ENCODE assay signal across 1 cellular context in the genomic region with DNA sequence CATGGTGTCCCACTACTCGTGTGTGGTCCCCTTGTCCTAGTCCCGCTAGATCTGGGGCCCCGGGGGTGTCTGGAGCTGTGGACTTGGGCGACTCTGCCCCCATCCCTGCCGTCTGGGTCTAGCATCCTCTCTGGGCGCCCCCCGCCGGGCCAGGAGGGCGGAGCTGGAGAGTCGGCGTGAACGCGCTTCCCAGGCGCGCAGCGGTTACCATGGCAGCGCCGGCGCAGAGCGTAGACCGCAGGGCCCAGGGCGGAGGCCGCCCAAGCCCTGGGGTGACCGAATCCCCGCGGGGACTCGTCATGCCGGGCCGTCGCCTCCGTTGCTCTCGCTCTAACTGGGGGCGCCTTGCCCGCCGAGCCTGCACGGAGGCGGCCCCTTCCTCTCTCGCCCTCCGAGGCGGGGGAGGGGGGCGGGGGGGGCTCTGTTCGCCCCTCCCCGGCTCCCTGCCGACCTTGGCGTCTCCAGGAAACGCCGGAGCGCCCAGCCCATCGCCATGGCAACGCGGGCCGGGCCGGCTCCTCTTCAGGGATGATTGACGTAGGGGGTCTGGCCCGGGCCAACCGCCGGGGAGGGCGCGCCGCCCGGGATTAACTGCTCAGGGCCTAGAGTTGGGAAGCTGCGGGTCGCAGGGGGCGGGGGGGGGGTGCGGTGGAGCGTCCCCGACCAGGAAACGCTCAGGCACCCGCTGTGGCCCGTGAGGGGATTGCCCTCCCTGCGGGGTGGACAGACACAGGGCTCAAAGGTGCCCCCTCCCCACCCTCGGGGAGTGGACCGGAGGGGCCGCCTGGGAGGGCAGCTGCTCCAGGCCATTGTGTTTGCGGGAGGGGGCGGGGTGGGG.
TF ChIP-seq lines count a peak whose summit lies in the region.

No MANE protein-coding gene starts in this region.

TF ChIP-seq in K562, 482 proteins besides CTCF, POLR2A, EP300 and RAD21 (continued from another document and continues in another):
- no peak for TF ChIP-seq CHD7 (IDR thresholded peaks at IDR 0.05; ENCODE audit: low read depth, low read length)
- TF ChIP-seq FIP1L1 (IDR thresholded peaks at IDR 0.05; ENCODE audit: low read depth, low read length, poor library complexity, severe bottlenecking) = peak; percentile 76
- peak; percentile 73 for TF ChIP-seq HNRNPLL (IDR thresholded peaks at IDR 0.05; ENCODE audit: low read depth, low read length, poor library complexity, severe bottlenecking)
- TF ChIP-seq, protein P1, sequence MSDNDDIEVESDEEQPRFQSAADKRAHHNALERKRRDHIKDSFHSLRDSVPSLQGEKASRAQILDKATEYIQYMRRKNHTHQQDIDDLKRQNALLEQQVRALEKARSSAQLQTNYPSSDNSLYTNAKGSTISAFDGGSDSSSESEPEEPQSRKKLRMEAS (CRISPR knock-in tag; IDR thresholded peaks at IDR 0.05) = no peak
- no peak for TF ChIP-seq CBFB (CRISPR knock-in tag; IDR thresholded peaks at IDR 0.05)
- peak in 1 of 2 experiments; percentile 23 for TF ChIP-seq E2F6 (IDR thresholded peaks at IDR 0.05; ENCODE audit: borderline replicate concordance in 1 of 2, extremely low read depth in 1 of 2, insufficient read depth in 1 of 2, insufficient read length in 1 of 2, low read depth in 1 of 2, low read length in 1 of 2, poor library complexity in 1 of 2, severe bottlenecking in 1 of 2)
- no peak for TF ChIP-seq FOXP1 (CRISPR knock-in tag; IDR thresholded peaks at IDR 0.05)
- TF ChIP-seq NEUROD1 (IDR thresholded peaks at IDR 0.05; ENCODE audit: borderline replicate concordance, low read depth, low read length, partially characterized antibody) = peak; percentile 62
- TF ChIP-seq RUNX1 (IDR thresholded peaks at IDR 0.05; ENCODE audit: low read depth) = 0 out of 2 replicates have a peak, but pooled peaks have one; percentile 43
- TF ChIP-seq KDM5B (IDR thresholded peaks at IDR 0.05; ENCODE audit: insufficient replicate concordance, low read depth, low read length) = no peak
- TF ChIP-seq, protein P2, sequence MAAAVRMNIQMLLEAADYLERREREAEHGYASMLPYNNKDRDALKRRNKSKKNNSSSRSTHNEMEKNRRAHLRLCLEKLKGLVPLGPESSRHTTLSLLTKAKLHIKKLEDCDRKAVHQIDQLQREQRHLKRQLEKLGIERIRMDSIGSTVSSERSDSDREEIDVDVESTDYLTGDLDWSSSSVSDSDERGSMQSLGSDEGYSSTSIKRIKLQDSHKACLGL (CRISPR knock-in tag; IDR thresholded peaks at IDR 0.05; ENCODE audit: borderline replicate concordance, poor library complexity, severe bottlenecking) = no peak
- TF ChIP-seq, protein P3, sequence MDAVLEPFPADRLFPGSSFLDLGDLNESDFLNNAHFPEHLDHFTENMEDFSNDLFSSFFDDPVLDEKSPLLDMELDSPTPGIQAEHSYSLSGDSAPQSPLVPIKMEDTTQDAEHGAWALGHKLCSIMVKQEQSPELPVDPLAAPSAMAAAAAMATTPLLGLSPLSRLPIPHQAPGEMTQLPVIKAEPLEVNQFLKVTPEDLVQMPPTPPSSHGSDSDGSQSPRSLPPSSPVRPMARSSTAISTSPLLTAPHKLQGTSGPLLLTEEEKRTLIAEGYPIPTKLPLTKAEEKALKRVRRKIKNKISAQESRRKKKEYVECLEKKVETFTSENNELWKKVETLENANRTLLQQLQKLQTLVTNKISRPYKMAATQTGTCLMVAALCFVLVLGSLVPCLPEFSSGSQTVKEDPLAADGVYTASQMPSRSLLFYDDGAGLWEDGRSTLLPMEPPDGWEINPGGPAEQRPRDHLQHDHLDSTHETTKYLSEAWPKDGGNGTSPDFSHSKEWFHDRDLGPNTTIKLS (IDR thresholded peaks at IDR 0.05; ENCODE audit: borderline replicate concordance, low read depth) = no peak
- TF ChIP-seq ZNF551 (CRISPR knock-in tag; IDR thresholded peaks at IDR 0.05) = no peak
- TF ChIP-seq EWSR1 (IDR thresholded peaks at IDR 0.05; ENCODE audit: borderline replicate concordance, low read depth, partially characterized antibody) = no peak
- TF ChIP-seq, protein P4, sequence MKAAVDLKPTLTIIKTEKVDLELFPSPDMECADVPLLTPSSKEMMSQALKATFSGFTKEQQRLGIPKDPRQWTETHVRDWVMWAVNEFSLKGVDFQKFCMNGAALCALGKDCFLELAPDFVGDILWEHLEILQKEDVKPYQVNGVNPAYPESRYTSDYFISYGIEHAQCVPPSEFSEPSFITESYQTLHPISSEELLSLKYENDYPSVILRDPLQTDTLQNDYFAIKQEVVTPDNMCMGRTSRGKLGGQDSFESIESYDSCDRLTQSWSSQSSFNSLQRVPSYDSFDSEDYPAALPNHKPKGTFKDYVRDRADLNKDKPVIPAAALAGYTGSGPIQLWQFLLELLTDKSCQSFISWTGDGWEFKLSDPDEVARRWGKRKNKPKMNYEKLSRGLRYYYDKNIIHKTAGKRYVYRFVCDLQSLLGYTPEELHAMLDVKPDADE (conservative IDR thresholded peaks at IDR 0.05; ENCODE audit: control insufficient read depth, low read depth, low read length) = no peak; the same call in 1 of the 2 replicates
- TF ChIP-seq YY1 (IDR thresholded peaks at IDR 0.05; ENCODE audit: borderline replicate concordance in 1 of 3, control insufficient read depth in 1 of 3, extremely low read depth in 1 of 3, insufficient read depth in 3 of 3, insufficient read length in 1 of 3, insufficient replicate concordance in 2 of 3, low read depth in 1 of 3, low read length in 2 of 3) = peak in 1 of 3 experiments; percentile 8
- peak; percentile 21; the same call in 1 of the 2 replicates for TF ChIP-seq ERF (CRISPR knock-in tag; IDR thresholded peaks at IDR 0.05)
- TF ChIP-seq ZFX (CRISPR knock-in tag; IDR thresholded peaks at IDR 0.05) = peak; percentile 69
- TF ChIP-seq, protein P5, sequence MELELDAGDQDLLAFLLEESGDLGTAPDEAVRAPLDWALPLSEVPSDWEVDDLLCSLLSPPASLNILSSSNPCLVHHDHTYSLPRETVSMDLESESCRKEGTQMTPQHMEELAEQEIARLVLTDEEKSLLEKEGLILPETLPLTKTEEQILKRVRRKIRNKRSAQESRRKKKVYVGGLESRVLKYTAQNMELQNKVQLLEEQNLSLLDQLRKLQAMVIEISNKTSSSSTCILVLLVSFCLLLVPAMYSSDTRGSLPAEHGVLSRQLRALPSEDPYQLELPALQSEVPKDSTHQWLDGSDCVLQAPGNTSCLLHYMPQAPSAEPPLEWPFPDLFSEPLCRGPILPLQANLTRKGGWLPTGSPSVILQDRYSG (tag; conservative IDR thresholded peaks at IDR 0.05; ENCODE audit: low read depth) = no peak
- no peak for TF ChIP-seq ZNF589 (CRISPR knock-in tag; IDR thresholded peaks at IDR 0.05; ENCODE audit: low read depth)
- no peak for TF ChIP-seq DPF2 (IDR thresholded peaks at IDR 0.05)
- no peak for TF ChIP-seq MEF2D (tag; conservative IDR thresholded peaks at IDR 0.05; ENCODE audit: low read depth)
- TF ChIP-seq, protein P6, sequence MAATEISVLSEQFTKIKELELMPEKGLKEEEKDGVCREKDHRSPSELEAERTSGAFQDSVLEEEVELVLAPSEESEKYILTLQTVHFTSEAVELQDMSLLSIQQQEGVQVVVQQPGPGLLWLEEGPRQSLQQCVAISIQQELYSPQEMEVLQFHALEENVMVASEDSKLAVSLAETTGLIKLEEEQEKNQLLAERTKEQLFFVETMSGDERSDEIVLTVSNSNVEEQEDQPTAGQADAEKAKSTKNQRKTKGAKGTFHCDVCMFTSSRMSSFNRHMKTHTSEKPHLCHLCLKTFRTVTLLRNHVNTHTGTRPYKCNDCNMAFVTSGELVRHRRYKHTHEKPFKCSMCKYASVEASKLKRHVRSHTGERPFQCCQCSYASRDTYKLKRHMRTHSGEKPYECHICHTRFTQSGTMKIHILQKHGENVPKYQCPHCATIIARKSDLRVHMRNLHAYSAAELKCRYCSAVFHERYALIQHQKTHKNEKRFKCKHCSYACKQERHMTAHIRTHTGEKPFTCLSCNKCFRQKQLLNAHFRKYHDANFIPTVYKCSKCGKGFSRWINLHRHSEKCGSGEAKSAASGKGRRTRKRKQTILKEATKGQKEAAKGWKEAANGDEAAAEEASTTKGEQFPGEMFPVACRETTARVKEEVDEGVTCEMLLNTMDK (IDR thresholded peaks at IDR 0.05; ENCODE audit: borderline replicate concordance, insufficient read depth, low read depth, low read length, poor library complexity, severe bottlenecking) = peak; percentile 58
- TF ChIP-seq SP1 (CRISPR knock-in tag; IDR thresholded peaks at IDR 0.05) = peak; percentile 49
- TF ChIP-seq ZNF445 (CRISPR knock-in tag; IDR thresholded peaks at IDR 0.05; ENCODE audit: low read depth) = no peak
- peak; percentile 28; the same call in 1 of the 2 replicates for TF ChIP-seq JUND (IDR thresholded peaks at IDR 0.05; ENCODE audit: borderline replicate concordance, low read depth, low read length)
- TF ChIP-seq JUND (tag; IDR thresholded peaks at IDR 0.05; ENCODE audit: borderline replicate concordance, low read depth, low read length) = no peak
- peak; percentile 83; the same call in 1 of the 2 replicates for TF ChIP-seq NKRF (IDR thresholded peaks at IDR 0.05; ENCODE audit: borderline replicate concordance)
- TF ChIP-seq CREM (IDR thresholded peaks at IDR 0.05; ENCODE audit: low read depth) = peak; percentile 30; the same call in 1 of the 2 replicates
